11 cellular contexts compared by ENCODE assay signal in genomic region chr6:4906942-4907300, GRCh38.
DNase-seq lines count a peak whose midpoint lies in the region; ATAC-seq and TF ChIP-seq lines count a peak whose summit lies in the region.
"Had no signal": no experiment of that assay in that cellular context is flagged by ENCODE, and none has a peak within 500 bp of the region (broad histone marks: within the 10 kb centered on the region; RNA-seq: fewer than 3 reads in every experiment).

No MANE protein-coding gene starts in this region.

- TF ChIP-seq CTCF in GM23338 (conservative IDR thresholded peaks at IDR 0.05; ENCODE audit: low read depth in 2 of 2) (no peak), activated B cell treated with CpG ODN at 0.5 μM for 24 hours (IDR thresholded peaks at IDR 0.05) (no peak), mesothelial cell of epicardium (IDR thresholded peaks at IDR 0.05; ENCODE audit: unreplicated experiment) (no peak)

- H3K9me3 ChIP-seq in naive thymus-derived CD4-positive, alpha-beta T cell (ENCODE audit: control insufficient read depth in 2 of 3, low read length in 3 of 3) = no peaks in the 10 kb centered on the region
- H3K9me3 ChIP-seq: Peyer's patch had no signal

- no peaks in the 10 kb centered on the region for H3K9me2 ChIP-seq in GM23338 (ENCODE audit: insufficient read depth)

- H3K9me3 Mint-ChIP-seq in GM23338 (no peaks in the 10 kb centered on the region; the same call in 2 of the 3 replicates), activated B cell treated with CpG ODN at 0.5 μM for 24 hours (no peaks in the 10 kb centered on the region), mesothelial cell of epicardium (no peaks in the 10 kb centered on the region)
- no peaks in the 10 kb centered on the region for H3K9me3 Mint-ChIP-seq in naive thymus-derived CD4-positive, alpha-beta T cell

- no peaks in the 10 kb centered on the region for H3K36me3 ChIP-seq in GM23338 (ENCODE audit: insufficient read depth)
- H3K36me3 ChIP-seq in naive thymus-derived CD4-positive, alpha-beta T cell (ENCODE audit: control insufficient read depth in 2 of 3, insufficient read depth in 3 of 3, low read length in 3 of 3) = no peaks in the 10 kb centered on the region
- H3K36me3 ChIP-seq: Peyer's patch had no signal

- peaks cover 35% of the 10 kb centered on the region for H3K4me1 ChIP-seq in GM23338 (ENCODE audit: insufficient read depth)
- H3K4me1 ChIP-seq in naive thymus-derived CD4-positive, alpha-beta T cell (ENCODE audit: control insufficient read depth in 2 of 2, insufficient read depth in 2 of 2, low read length in 2 of 2) = peaks cover 14 to 19% of the 10 kb centered on the region in 2 donors

- no peaks in the 10 kb centered on the region for H3F3A ChIP-seq in GM23338 (replicated peaks; ENCODE audit: low read depth)

- peaks cover 99% of the 10 kb centered on the region for H3K79me2 ChIP-seq in GM23338 (replicated peaks; ENCODE audit: insufficient read depth)

- no peak overlapping the region for H3K4me2 ChIP-seq in GM23338

- H4K20me1 ChIP-seq in GM23338 (replicated peaks; ENCODE audit: insufficient read depth) = peaks cover 65% of the 10 kb centered on the region

- ATAC-seq in GM18502 (IDR thresholded peaks at IDR 0.05; ENCODE audit: poor library complexity, unreplicated experiment) (peak; percentile 53), GM23338 (no peak), activated B cell treated with CpG ODN at 0.5 μM for 24 hours (ENCODE audit: low read depth) (peak; percentile 10)
- ATAC-seq in naive thymus-derived CD4-positive, alpha-beta T cell = peak; percentile 37

- H3K27ac Mint-ChIP-seq in GM23338 (peak overlapping the region; percentile 58; the same call in 1 of the 2 replicates), activated B cell treated with CpG ODN at 0.5 μM for 24 hours (peak overlapping the region; percentile 6), mesothelial cell of epicardium (no peak overlapping the region)
- H3K27ac Mint-ChIP-seq in naive thymus-derived CD4-positive, alpha-beta T cell = peak overlapping the region in 8 of 9 donors; percentile 6 to 87 (median 64)

- H3K27me3 ChIP-seq in GM23338 (ENCODE audit: insufficient read depth) = no peaks in the 10 kb centered on the region
- no peaks in the 10 kb centered on the region for H3K27me3 ChIP-seq in naive thymus-derived CD4-positive, alpha-beta T cell (ENCODE audit: control insufficient read depth in 2 of 2, insufficient read depth in 2 of 2, low read length in 2 of 2)
- H3K27me3 ChIP-seq: Peyer's patch had no signal

- intact Hi-C loops in activated B cell treated with CpG ODN at 0.5 μM for 24 hours (cut with micrococcal nuclease) = no loop called here
- intact Hi-C loops in naive thymus-derived CD4-positive, alpha-beta T cell (cut with micrococcal nuclease) = loop anchor here in 1 of 2 donors (2.0 kb wide), 1 partner anchor 22 kb away; no protein-coding TSS in a partner anchor

- POLR2A ChIA-PET in activated B cell treated with CpG ODN at 0.5 μM for 24 hours (lab: Charles Lee) = no interaction called here
- POLR2A ChIA-PET in naive thymus-derived CD4-positive, alpha-beta T cell (lab: Charles Lee) = no interaction called here

- H3K4me1 Mint-ChIP-seq in GM23338 = peaks cover 62% of the 10 kb centered on the region
- H3K4me1 Mint-ChIP-seq in activated B cell treated with CpG ODN at 0.5 μM for 24 hours = peaks cover 49% of the 10 kb centered on the region
- H3K4me1 Mint-ChIP-seq in naive thymus-derived CD4-positive, alpha-beta T cell = peaks cover 32 to 61% (median 52%) of the 10 kb centered on the region in 7 donors
- peaks cover 28% of the 10 kb centered on the region for H3K4me1 Mint-ChIP-seq in mesothelial cell of epicardium

- H2AFZ ChIP-seq in GM23338 = no peak overlapping the region

- peaks cover 13% of the 10 kb centered on the region for H3K27me3 Mint-ChIP-seq in GM23338 (ENCODE audit: insufficient read depth, low read depth, poor library complexity)
- H3K27me3 Mint-ChIP-seq in activated B cell treated with CpG ODN at 0.5 μM for 24 hours = no peaks in the 10 kb centered on the region
- no peaks in the 10 kb centered on the region for H3K27me3 Mint-ChIP-seq in naive thymus-derived CD4-positive, alpha-beta T cell
- no peaks in the 10 kb centered on the region for H3K27me3 Mint-ChIP-seq in mesothelial cell of epicardium (ENCODE audit: low read depth)

- CTCF ChIA-PET in activated B cell treated with CpG ODN at 0.5 μM for 24 hours (lab: Charles Lee) = interaction anchor here (1.7 kb wide), 1 partner anchor 22 kb away, joined by 5 read pairs; no protein-coding TSS in a partner anchor
- CTCF ChIA-PET in naive thymus-derived CD4-positive, alpha-beta T cell (lab: Charles Lee) = no interaction called here

- H3K4me3 ChIP-seq in GM23338 = no peak overlapping the region
- H3K4me3 ChIP-seq in naive thymus-derived CD4-positive, alpha-beta T cell (ENCODE audit: low read length) = peak overlapping the region; percentile 34

- DNase-seq in GM23338 (ENCODE audit: low spot score) (no peak), activated B cell treated with CpG ODN at 0.5 μM for 24 hours (no peak), SIG-M5 (lab: John Stamatoyannopoulos, UW) (no peak), hippocampal formation (lab: John Stamatoyannopoulos, UW) (no peak), mesothelial cell of epicardium (ENCODE audit: low spot score in 2 of 2, unreplicated experiment in 2 of 2) (no peak)
- no peak for DNase-seq in naive thymus-derived CD4-positive, alpha-beta T cell
- no peak for DNase-seq in stimulated activated CD4-positive, alpha-beta T cell treated with anti-CD3 and anti-CD28 coated beads, Interleukin-2, amount 100 ng/mL, for 24 hours
- DNase-seq: dermis blood vessel endothelial cell, GDM1, Peyer's patch had no signal

- no peak overlapping the region for H3K27ac ChIP-seq in GM23338 (ENCODE audit: low read depth)
- H3K27ac ChIP-seq in naive thymus-derived CD4-positive, alpha-beta T cell (ENCODE audit: low read depth, low read length) = no peak overlapping the region

- H3K4me3 Mint-ChIP-seq in GM23338 (no peak overlapping the region), activated B cell treated with CpG ODN at 0.5 μM for 24 hours (peak overlapping the region; percentile 69), mesothelial cell of epicardium (no peak overlapping the region)
- peak overlapping the region in 9 of 10 donors; percentile 52 to 85 (median 76) for H3K4me3 Mint-ChIP-seq in naive thymus-derived CD4-positive, alpha-beta T cell

- H3K36me3 Mint-ChIP-seq in GM23338 (ENCODE audit: low read depth) (peaks cover 19% of the 10 kb centered on the region), activated B cell treated with CpG ODN at 0.5 μM for 24 hours (ENCODE audit: low read depth) (peaks cover 21% of the 10 kb centered on the region), mesothelial cell of epicardium (peaks cover 23% of the 10 kb centered on the region)
- peaks cover 11 to 40% (median 27%) of the 10 kb centered on the region in 5 donors for H3K36me3 Mint-ChIP-seq in naive thymus-derived CD4-positive, alpha-beta T cell

Comparison
In these comparisons a context has a peak if more than half of its experiments do, and no peak if none do; other contexts are left out.
1. H3K4me3 Mint-ChIP-seq: peak in activated B cell treated with CpG ODN at 0.5 μM for 24 hours (single experiment) and naive thymus-derived CD4-positive, alpha-beta T cell (9 of 10); none in GM23338 (single experiment) and mesothelial cell of epicardium (single experiment).